ENCODE assay signal across 13 cellular contexts in the genomic region with DNA sequence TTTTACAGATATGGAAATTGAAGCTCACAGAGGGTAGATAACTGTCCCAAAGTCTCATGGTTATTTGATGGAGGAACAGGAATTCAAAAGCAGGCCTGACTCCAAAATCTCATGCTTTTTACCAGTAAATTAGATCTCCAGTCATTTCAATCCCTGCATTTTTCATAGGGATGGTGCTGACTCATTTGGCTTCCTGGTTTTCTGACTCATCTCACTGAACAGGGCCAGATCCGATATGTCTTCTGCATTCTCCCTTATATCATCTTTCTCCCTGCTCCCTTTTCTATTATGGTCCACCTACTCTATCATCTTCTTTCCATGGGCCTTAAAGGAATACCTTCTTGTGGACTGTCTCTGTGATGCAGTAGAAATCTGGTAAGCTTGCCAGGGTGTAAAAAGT.
A peak's percentile ranks its signal among the peaks of the same experiment; 100 is the strongest.
DNase-seq lines count a peak whose midpoint lies in the region; ATAC-seq, FAIRE-seq and TF ChIP-seq lines count a peak whose summit lies in the region.
"Had no signal": no experiment of that assay in that cellular context is flagged by ENCODE, and none has a peak within 500 bp of the region (broad histone marks: within the 10 kb centered on the region; RNA-seq: fewer than 3 reads in every experiment).

No MANE protein-coding gene starts in this region.

- peak; percentile 97 for ATAC-seq in SK-N-SH treated with all-trans-retinoic acid at 6 μM for 48 hours
- ATAC-seq in stimulated activated memory B cell treated with anti-CD40 and anti-IgM and Interleukin-4, amounts not matched to agents 10 μg/mL and 1 μg/mL and 100 μg/mL, for 72 hours: no peak
- no peak for ATAC-seq in GM18505 (IDR thresholded peaks at IDR 0.05; ENCODE audit: unreplicated experiment)
- ATAC-seq: activated naive CD8-positive, alpha-beta T cell treated with anti-CD3 and anti-CD28 coated beads, Interleukin-2, amount 50 U/mL, for 24 hours had no signal

- DNase-seq in GM04504 (ENCODE audit: low read depth) (peak; percentile 86), fibroblast of the conjunctiva (ENCODE audit: low read depth) (peak; percentile 65), ovary (no peak), OCI-M1 (lab: John Stamatoyannopoulos, UW) (no peak), GM12892 (ENCODE audit: insufficient read length) (no peak)
- DNase-seq: activated CD4-positive, alpha-beta T cell treated with anti-CD3 and anti-CD28 coated beads, Interleukin-2, amount 50 U/mL, for 1 hour; activated naive CD8-positive, alpha-beta T cell treated with anti-CD3 and anti-CD28 coated beads, Interleukin-2, amount 50 U/mL, for 24 hours had no signal

- no peak overlapping the region for H3K4me3 Mint-ChIP-seq in stimulated activated memory B cell treated with anti-CD40 and anti-IgM and Interleukin-4, amounts not matched to agents 10 μg/mL and 1 μg/mL and 100 μg/mL, for 72 hours
- H3K4me3 Mint-ChIP-seq: activated naive CD8-positive, alpha-beta T cell treated with anti-CD3 and anti-CD28 coated beads, Interleukin-2, amount 50 U/mL, for 24 hours; neural crest cell had no signal

- H3K27me3 ChIP-seq in ovary: no peaks in the 10 kb centered on the region
- H3K27me3 ChIP-seq: heart right ventricle had no signal

- no peak for FAIRE-seq in GM12892 (lab: Jason Lieb, UNC)

- intact Hi-C loops in ovary (cut with DNase I): no loop called here

- H3K4me3 ChIP-seq in ovary: no peak overlapping the region
- H3K4me3 ChIP-seq: heart right ventricle had no signal

- 10 to 15% (median 14%) methylated on average over 1 of the region's 1 CpG for WGBS in ovary, 3 donors

- TF ChIP-seq CTCF in ovary (IDR thresholded peaks at IDR 0.05): no peak

- no peak overlapping the region for H3K27ac ChIP-seq in ovary

- no peaks in the 10 kb centered on the region for H3K9me3 Mint-ChIP-seq in stimulated activated memory B cell treated with anti-CD40 and anti-IgM and Interleukin-4, amounts not matched to agents 10 μg/mL and 1 μg/mL and 100 μg/mL, for 72 hours
- H3K9me3 Mint-ChIP-seq: activated naive CD8-positive, alpha-beta T cell treated with anti-CD3 and anti-CD28 coated beads, Interleukin-2, amount 50 U/mL, for 24 hours; IgD-negative memory B cell; neural crest cell had no signal

- no peaks in the 10 kb centered on the region for H3K27me3 Mint-ChIP-seq in stimulated activated memory B cell treated with anti-CD40 and anti-IgM and Interleukin-4, amounts not matched to agents 10 μg/mL and 1 μg/mL and 100 μg/mL, for 72 hours
- H3K27me3 Mint-ChIP-seq: activated naive CD8-positive, alpha-beta T cell treated with anti-CD3 and anti-CD28 coated beads, Interleukin-2, amount 50 U/mL, for 24 hours; IgD-negative memory B cell had no signal

- H3K9me3 ChIP-seq in ovary: no peaks in the 10 kb centered on the region
- H3K9me3 ChIP-seq: heart right ventricle had no signal

- H3K36me3 ChIP-seq in ovary: no peaks in the 10 kb centered on the region
- H3K36me3 ChIP-seq: heart right ventricle had no signal

- TF ChIP-seq EP300 in ovary (IDR thresholded peaks at IDR 0.05): no peak

- TF ChIP-seq POLR2A in ovary (IDR thresholded peaks at IDR 0.05): no peak
- no peak for TF ChIP-seq POLR2A in GM18505 (IDR thresholded peaks at IDR 0.05; ENCODE audit: borderline replicate concordance, extremely low read depth, insufficient read depth, insufficient read length)
- TF ChIP-seq POLR2A in GM12892 (IDR thresholded peaks at IDR 0.05; ENCODE audit: low read depth, low read length): no peak

- H3K36me3 Mint-ChIP-seq in stimulated activated memory B cell treated with anti-CD40 and anti-IgM and Interleukin-4, amounts not matched to agents 10 μg/mL and 1 μg/mL and 100 μg/mL, for 72 hours: no peaks in the 10 kb centered on the region

- peaks cover 4% of the 10 kb centered on the region for H3K4me1 ChIP-seq in ovary (ENCODE audit: insufficient read depth)

- peak overlapping the region; percentile 35 for H3K27ac Mint-ChIP-seq in stimulated activated memory B cell treated with anti-CD40 and anti-IgM and Interleukin-4, amounts not matched to agents 10 μg/mL and 1 μg/mL and 100 μg/mL, for 72 hours
- H3K27ac Mint-ChIP-seq: activated naive CD8-positive, alpha-beta T cell treated with anti-CD3 and anti-CD28 coated beads, Interleukin-2, amount 50 U/mL, for 24 hours had no signal

- peaks cover 17% of the 10 kb centered on the region for H3K4me1 Mint-ChIP-seq in stimulated activated memory B cell treated with anti-CD40 and anti-IgM and Interleukin-4, amounts not matched to agents 10 μg/mL and 1 μg/mL and 100 μg/mL, for 72 hours
- H3K4me1 Mint-ChIP-seq: neural crest cell had no signal

TF ChIP-seq in SK-N-SH treated with all-trans-retinoic acid at 6 μM for 48 hours, 23 proteins besides CTCF, POLR2A, EP300 and RAD21:
- TF ChIP-seq CSDC2 (CRISPR knock-in tag; IDR thresholded peaks at IDR 0.05): 0 out of 2 replicates have a peak, but pooled peaks have one; percentile 10
- TF ChIP-seq ZNF565 (CRISPR knock-in tag; conservative IDR thresholded peaks at IDR 0.05; ENCODE audit: low read depth): no peak
- TF ChIP-seq ZC3H10 (CRISPR knock-in tag; IDR thresholded peaks at IDR 0.05): no peak
- peak; percentile 40; the same call in 1 of the 2 replicates for TF ChIP-seq ISL1 (CRISPR knock-in tag; IDR thresholded peaks at IDR 0.05)

Comparison
In these comparisons a context has a peak if more than half of its experiments do, and no peak if none do; other contexts are left out.
1. DNase-seq: peak in GM04504 (single experiment) and fibroblast of the conjunctiva (single experiment); none in ovary (0 of 5), OCI-M1 (single experiment) and GM12892 (single experiment).